8 cellular contexts compared by ENCODE assay signal in genomic region chr1:54335396-54336056, GRCh38.
DNase-seq lines count a peak whose midpoint lies in the region; ATAC-seq and TF ChIP-seq lines count a peak whose summit lies in the region.

No MANE protein-coding gene starts in this region.

- H3K36me3 ChIP-seq in parathyroid adenoma (ENCODE audit: control insufficient read depth, insufficient read depth, low read length) = no peaks in the 10 kb centered on the region

- H3K4me2 ChIP-seq in parathyroid adenoma (ENCODE audit: low read length) = no peak overlapping the region

- H3K27ac ChIP-seq in parathyroid adenoma = peak overlapping the region; percentile 78

- H3K4me3 ChIP-seq in foreskin fibroblast (ENCODE audit: low read depth in 1 of 2, low read length in 2 of 2) (peak overlapping the region; percentile 34 to 41), parathyroid adenoma (ENCODE audit: low read depth, low read length) (no peak overlapping the region)

- no peaks in the 10 kb centered on the region for H3K79me2 ChIP-seq in parathyroid adenoma

- TF ChIP-seq CTCF in foreskin fibroblast (IDR thresholded peaks at IDR 0.05; ENCODE audit: low read depth, low read length) (no peak), parathyroid adenoma (IDR thresholded peaks at IDR 0.05) (no peak)

- H3K9me3 ChIP-seq in parathyroid adenoma (ENCODE audit: control insufficient read depth, low read length) = no peaks in the 10 kb centered on the region

- H3K4me1 ChIP-seq in parathyroid adenoma = peaks cover 38% of the 10 kb centered on the region

- peak overlapping the region; percentile 25 for H2AFZ ChIP-seq in parathyroid adenoma

- no peak overlapping the region for H3K9ac ChIP-seq in parathyroid adenoma

- DNase-seq in ELF-1 (ENCODE audit: low read depth, low spot score) = peak; percentile 80
- peak; percentile 70 for DNase-seq in SKM-1 (lab: John Stamatoyannopoulos, UW; ENCODE audit: unreplicated experiment)
- peak; percentile 93 to 96 for DNase-seq in foreskin fibroblast
- DNase-seq in GM19238 (ENCODE audit: insufficient read length, low spot score) = no peak
- DNase-seq in retina = no peak
- DNase-seq in NCI-H748 (lab: John Stamatoyannopoulos, UW; ENCODE audit: unreplicated experiment) = no peak

- ATAC-seq in HG02610 (IDR thresholded peaks at IDR 0.05; ENCODE audit: unreplicated experiment) = no peak

- no peaks in the 10 kb centered on the region for H3K27me3 ChIP-seq in parathyroid adenoma (ENCODE audit: control insufficient read depth, insufficient read depth, low read length)

Comparison
In these comparisons a context has a peak if more than half of its experiments do, and no peak if none do; other contexts are left out.
1. DNase-seq: peak in ELF-1 (single experiment), SKM-1 (single experiment) and foreskin fibroblast (2 of 2); none in GM19238 (single experiment), retina (single experiment) and NCI-H748 (single experiment).